In genomic region chr19:36420961-36421748, GRCh38 we compare ENCODE assay signal across 8 cellular contexts. TPM values are rescaled to one million over a fixed set of nuclear protein-coding genes. Genes with fewer than 3 reads are reported as not detected.
DNase-seq lines count a peak whose midpoint lies in the region; ATAC-seq and TF ChIP-seq lines count a peak whose summit lies in the region.

No MANE protein-coding gene starts in this region.

- intact Hi-C loops in activated CD8-positive, alpha-beta T cell treated with anti-CD3 and anti-CD28 coated beads for 36 hours (cut with micrococcal nuclease): no loop called here
- intact Hi-C loops in Right ventricle myocardium superior (cut with DNase I): no loop called here
- intact Hi-C loops in prostate gland (cut with DNase I): no loop called here

- H3K36me3 Mint-ChIP-seq in activated CD8-positive, alpha-beta T cell treated with anti-CD3 and anti-CD28 coated beads for 36 hours (ENCODE audit: low read depth): peaks cover 32% of the 10 kb centered on the region

- no peaks in the 10 kb centered on the region for H3K27me3 ChIP-seq in prostate gland (replicated peaks; ENCODE audit: insufficient read depth)

- H3K4me1 ChIP-seq in prostate gland (replicated peaks): no peaks in the 10 kb centered on the region

- peak overlapping the region; percentile 21 to 31 for H3K4me3 ChIP-seq in prostate gland

- H3K4me3 Mint-ChIP-seq in activated CD8-positive, alpha-beta T cell treated with anti-CD3 and anti-CD28 coated beads for 36 hours: peak overlapping the region; percentile 27

- peak; percentile 82 for DNase-seq in COLO668 (lab: John Stamatoyannopoulos, UW; ENCODE audit: unreplicated experiment)
- no peak for DNase-seq in activated CD8-positive, alpha-beta T cell treated with anti-CD3 and anti-CD28 coated beads for 36 hours
- peak; percentile 46 for DNase-seq in Right ventricle myocardium superior
- DNase-seq in prostate gland (ENCODE audit: low spot score): no peak
- DNase-seq in DMS79 (lab: John Stamatoyannopoulos, UW): no peak

- H3K36me3 ChIP-seq in prostate gland: no peaks in the 10 kb centered on the region

- ATAC-seq in activated CD8-positive, alpha-beta T cell treated with anti-CD3 and anti-CD28 coated beads for 36 hours: no peak
- ATAC-seq in Right ventricle myocardium superior (ENCODE audit: poor library complexity) (peak; percentile 56), HG03521 (IDR thresholded peaks at IDR 0.05; ENCODE audit: unreplicated experiment) (no peak), GM21528 (IDR thresholded peaks at IDR 0.05; ENCODE audit: low FRiP score, unreplicated experiment) (no peak), HG02840 (IDR thresholded peaks at IDR 0.05; ENCODE audit: low FRiP score, unreplicated experiment) (no peak)

- H3K4me1 Mint-ChIP-seq in activated CD8-positive, alpha-beta T cell treated with anti-CD3 and anti-CD28 coated beads for 36 hours (ENCODE audit: low read depth): peaks cover 16% of the 10 kb centered on the region

- no peak for TF ChIP-seq POLR2A in prostate gland (IDR thresholded peaks at IDR 0.05)

- TF ChIP-seq CTCF in activated CD8-positive, alpha-beta T cell treated with anti-CD3 and anti-CD28 coated beads for 36 hours (IDR thresholded peaks at IDR 0.05): no peak
- no peak for TF ChIP-seq CTCF in prostate gland (IDR thresholded peaks at IDR 0.05)

- POLR2A ChIA-PET in activated CD8-positive, alpha-beta T cell treated with anti-CD3 and anti-CD28 coated beads for 36 hours (lab: Charles Lee): interaction anchor here (1.1 kb wide), 1 partner anchor 109 kb away, joined by 5 read pairs; no protein-coding TSS in a partner anchor

- no peaks in the 10 kb centered on the region for H3K9me3 ChIP-seq in prostate gland

- WGBS in prostate gland: 8% methylated on average over 61 of the region's 61 CpGs

- H3K9me3 Mint-ChIP-seq in activated CD8-positive, alpha-beta T cell treated with anti-CD3 and anti-CD28 coated beads for 36 hours: peaks cover 32% of the 10 kb centered on the region

- no peak overlapping the region for H3K27ac ChIP-seq in prostate gland

- CTCF ChIA-PET in activated CD8-positive, alpha-beta T cell treated with anti-CD3 and anti-CD28 coated beads for 36 hours (lab: Charles Lee): no interaction called here

- peaks cover 29% of the 10 kb centered on the region for H3K27me3 Mint-ChIP-seq in activated CD8-positive, alpha-beta T cell treated with anti-CD3 and anti-CD28 coated beads for 36 hours

- no peak overlapping the region for H3K27ac Mint-ChIP-seq in activated CD8-positive, alpha-beta T cell treated with anti-CD3 and anti-CD28 coated beads for 36 hours

RNA-seq across cellular contexts. Expression of gene ZFP82, which starts 2.7 kb away (rescaled TPM):
- 1 to 10 TPM; 7.0 to 7.9 TPM for total RNA-seq in activated CD8-positive, alpha-beta T cell treated with anti-CD3 and anti-CD28 coated beads for 36 hours
- total RNA-seq in Right ventricle myocardium superior (4.8 TPM), prostate gland (1 to 10 TPM; 4.3 to 6.3 TPM)

RNA-seq across cellular contexts. Expression of gene ZFP14, which starts 42.2 kb away (rescaled TPM):
- total RNA-seq in activated CD8-positive, alpha-beta T cell treated with anti-CD3 and anti-CD28 coated beads for 36 hours: 1 to 10 TPM; 1.9 to 2.1 TPM
- total RNA-seq in Right ventricle myocardium superior (2.6 TPM), prostate gland (1 to 10 TPM; 5.2 to 7.2 TPM)

Comparison
In these comparisons a context has a peak if more than half of its experiments do, and no peak if none do; other contexts are left out.
1. DNase-seq: peak in COLO668 (single experiment) and Right ventricle myocardium superior (single experiment); none in activated CD8-positive, alpha-beta T cell treated with anti-CD3 and anti-CD28 coated beads for 36 hours (single experiment), prostate gland (single experiment) and DMS79 (single experiment).